ENCODE assay signal across 31 cellular contexts in genomic region chr2:148503511-148503910, GRCh38.
"Had no signal": no experiment of that assay in that cellular context is flagged by ENCODE, and none has a peak within 500 bp of the region (broad histone marks: within the 10 kb centered on the region; RNA-seq: fewer than 3 reads in every experiment).

No MANE protein-coding gene starts in this region.

- DNase-seq: activated B cell treated with CpG ODN at 0.5 μM for 24 hours; activated CD4-positive, alpha-beta memory T cell treated with anti-CD3 and anti-CD28 coated beads for 36 hours; activated CD4-positive, alpha-beta T cell treated with anti-CD3 and anti-CD28 coated beads for 4 hours; activated CD4-positive, alpha-beta T cell treated with anti-CD3 and anti-CD28 coated beads, Interleukin-2, amount 10 ng/mL, durations not matched to agents 24 days and 14 days; activated CD4-positive, alpha-beta T cell treated with anti-CD3 and anti-CD28 coated beads, Interleukin-2, amount 50 U/mL, for 1 hour; activated CD4-positive, alpha-beta T cell treated with anti-CD3 and anti-CD28 coated beads, Interleukin-2, amount 50 U/mL, for 4 hours; activated CD4-positive, CD25-positive, alpha-beta regulatory T cell treated with anti-CD3 and anti-CD28 coated beads, Interleukin-2, amount 50 U/mL, for 72 hours; activated CD8-positive, alpha-beta memory T cell treated with anti-CD3 and anti-CD28 coated beads, Interleukin-2, amount 50 U/mL, for 4 hours; activated CD8-positive, alpha-beta T cell treated with anti-CD3 and anti-CD28 coated beads for 36 hours; activated effector memory CD4-positive, alpha-beta T cell treated with anti-CD3 and anti-CD28 coated beads, Interleukin-2, amount 50 U/mL, for 16 hours; activated gamma-delta T cell treated with Interleukin-2 at 50 U/mL for 16 hours; activated naive CD4-positive, alpha-beta T cell; activated naive CD4-positive, alpha-beta T cell treated with anti-CD3 and anti-CD28 coated beads for 36 hours; activated naive CD4-positive, alpha-beta T cell treated with anti-CD3 and anti-CD28 coated beads, Interleukin-2, amount 50 U/mL, for 16 hours; activated naive CD8-positive, alpha-beta T cell treated with anti-CD3 and anti-CD28 coated beads, Interleukin-2, amount 10 ng/mL, durations not matched to agents 7 days and 5 days; activated naive CD8-positive, alpha-beta T cell treated with anti-CD3 and anti-CD28 coated beads, Interleukin-2, amount 50 U/mL, for 24 hours; activated T-cell treated with anti-CD3 and anti-CD28 coated beads for 4 hours; activated T-cell treated with anti-CD3 and anti-CD28 coated beads, Interleukin-2, amount 50 U/mL, for 1 hour; activated T-cell treated with anti-CD3 and anti-CD28 coated beads, Interleukin-2, amount 50 U/mL, for 4 hours; activated T-cell treated with anti-CD3 and anti-CD28 coated beads, Interleukin-2, amount 50 U/mL, for 72 hours; amygdala; anterior cingulate cortex; caudate nucleus; cerebellar nuclear complex; T-helper 1 cell; T-helper 2 cell; T-helper 9 cell had no signal

- H3K27me3 ChIP-seq: ascending aorta, cardiac muscle cell had no signal

- H3K9me3 ChIP-seq: ascending aorta had no signal

- H3K4me3 ChIP-seq: ascending aorta, cardiac muscle cell had no signal

- H3K36me3 ChIP-seq: ascending aorta, cardiac muscle cell had no signal

- H3K27ac ChIP-seq: ascending aorta, cardiac muscle cell, VCaP had no signal

- ATAC-seq: activated CD8-positive, alpha-beta T cell treated with anti-CD3 and anti-CD28 coated beads for 36 hours; activated naive CD8-positive, alpha-beta T cell treated with anti-CD3 and anti-CD28 coated beads, Interleukin-2, amount 50 U/mL, for 24 hours; activated T-cell treated with anti-CD3 and anti-CD28 coated beads, Interleukin-2, amount 50 U/mL, for 4 hours; activated T-cell treated with anti-CD3 and anti-CD28 coated beads, Interleukin-2, amount 50 U/mL, for 72 hours; activated T-helper 17 cell treated with anti-CD3 and anti-CD28 coated beads, Interleukin-2, amount 50 U/mL, for 72 hours had no signal
